ENCODE assay signal across 1 cellular context in the genomic region with DNA sequence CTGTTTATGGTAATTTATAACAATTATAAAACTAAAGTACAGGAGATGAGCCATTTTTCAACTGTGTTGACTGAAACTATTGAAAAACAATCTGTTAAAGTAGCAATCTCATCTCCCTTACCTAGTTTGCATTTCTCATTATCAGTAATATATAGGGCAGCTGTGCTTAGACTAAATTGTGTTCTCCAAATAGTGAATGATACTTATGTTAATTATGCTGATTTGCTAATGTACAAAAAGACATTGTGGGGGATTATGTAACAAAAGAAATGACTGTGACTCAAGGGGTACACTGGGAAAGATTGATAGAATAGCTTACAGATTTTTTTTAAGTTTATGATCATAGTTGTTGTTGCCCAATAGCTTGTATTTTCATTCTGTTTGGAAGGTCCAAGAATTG.
TF ChIP-seq lines count a peak whose summit lies in the region.

No MANE protein-coding gene starts in this region.

TF ChIP-seq in GM23338, 12 proteins besides CTCF, POLR2A, EP300 and RAD21 (continued from another document):
- TF ChIP-seq, protein P1, sequence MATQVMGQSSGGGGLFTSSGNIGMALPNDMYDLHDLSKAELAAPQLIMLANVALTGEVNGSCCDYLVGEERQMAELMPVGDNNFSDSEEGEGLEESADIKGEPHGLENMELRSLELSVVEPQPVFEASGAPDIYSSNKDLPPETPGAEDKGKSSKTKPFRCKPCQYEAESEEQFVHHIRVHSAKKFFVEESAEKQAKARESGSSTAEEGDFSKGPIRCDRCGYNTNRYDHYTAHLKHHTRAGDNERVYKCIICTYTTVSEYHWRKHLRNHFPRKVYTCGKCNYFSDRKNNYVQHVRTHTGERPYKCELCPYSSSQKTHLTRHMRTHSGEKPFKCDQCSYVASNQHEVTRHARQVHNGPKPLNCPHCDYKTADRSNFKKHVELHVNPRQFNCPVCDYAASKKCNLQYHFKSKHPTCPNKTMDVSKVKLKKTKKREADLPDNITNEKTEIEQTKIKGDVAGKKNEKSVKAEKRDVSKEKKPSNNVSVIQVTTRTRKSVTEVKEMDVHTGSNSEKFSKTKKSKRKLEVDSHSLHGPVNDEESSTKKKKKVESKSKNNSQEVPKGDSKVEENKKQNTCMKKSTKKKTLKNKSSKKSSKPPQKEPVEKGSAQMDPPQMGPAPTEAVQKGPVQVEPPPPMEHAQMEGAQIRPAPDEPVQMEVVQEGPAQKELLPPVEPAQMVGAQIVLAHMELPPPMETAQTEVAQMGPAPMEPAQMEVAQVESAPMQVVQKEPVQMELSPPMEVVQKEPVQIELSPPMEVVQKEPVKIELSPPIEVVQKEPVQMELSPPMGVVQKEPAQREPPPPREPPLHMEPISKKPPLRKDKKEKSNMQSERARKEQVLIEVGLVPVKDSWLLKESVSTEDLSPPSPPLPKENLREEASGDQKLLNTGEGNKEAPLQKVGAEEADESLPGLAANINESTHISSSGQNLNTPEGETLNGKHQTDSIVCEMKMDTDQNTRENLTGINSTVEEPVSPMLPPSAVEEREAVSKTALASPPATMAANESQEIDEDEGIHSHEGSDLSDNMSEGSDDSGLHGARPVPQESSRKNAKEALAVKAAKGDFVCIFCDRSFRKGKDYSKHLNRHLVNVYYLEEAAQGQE (IDR thresholded peaks at IDR 0.05; ENCODE audit: unreplicated experiment) = no peak
- no peak for TF ChIP-seq POLR2AphosphoS5 (IDR thresholded peaks at IDR 0.05; ENCODE audit: low read depth)
